ENCODE assay signal across 21 cellular contexts in genomic region chr14:37843969-37844607, GRCh38.
"Had no signal": no experiment of that assay in that cellular context is flagged by ENCODE, and none has a peak within 500 bp of the region (broad histone marks: within the 10 kb centered on the region; RNA-seq: fewer than 3 reads in every experiment).

No MANE protein-coding gene starts in this region.

- H3K27me3 Mint-ChIP-seq: effector memory CD8-positive, alpha-beta T cell had no signal

- DNase-seq: effector memory CD8-positive, alpha-beta T cell; immature natural killer cell; kidney; left colon; left ventricle myocardium superior; naive thymus-derived CD8-positive, alpha-beta T cell; psoas muscle; sigmoid colon; stimulated activated CD4-positive, alpha-beta T cell treated with anti-CD3 and anti-CD28 coated beads, Interleukin-2, amount 100 ng/mL, for 24 hours; stimulated activated CD4-positive, alpha-beta T cell treated with anti-CD3 and anti-CD28 coated beads, Interleukin-4, amount 100 ng/mL, for 4 hours; stimulated activated naive CD4-positive, alpha-beta T cell; stomach; substantia nigra; transverse colon had no signal

- H3K36me3 Mint-ChIP-seq: immature natural killer cell had no signal

- FAIRE-seq: kidney had no signal

- H3K4me1 Mint-ChIP-seq: immature natural killer cell; naive thymus-derived CD8-positive, alpha-beta T cell had no signal

- H3K4me3 ChIP-seq: esophagus muscularis mucosa, gastroesophageal sphincter, lung, psoas muscle, sigmoid colon, skin epidermis, stomach, thoracic aorta, transverse colon had no signal

- H3K4me3 Mint-ChIP-seq: effector memory CD8-positive, alpha-beta T cell; immature natural killer cell; naive thymus-derived CD8-positive, alpha-beta T cell had no signal

- H3K9me3 ChIP-seq: esophagus muscularis mucosa, neutrophil, psoas muscle, sigmoid colon, stomach, thoracic aorta, transverse colon had no signal

- H3K27ac Mint-ChIP-seq: effector memory CD8-positive, alpha-beta T cell; immature natural killer cell; naive thymus-derived CD8-positive, alpha-beta T cell had no signal

- ATAC-seq: effector memory CD8-positive, alpha-beta T cell; gastroesophageal sphincter; left colon; left ventricle myocardium superior; naive thymus-derived CD8-positive, alpha-beta T cell; psoas muscle had no signal

- H3K27me3 ChIP-seq: esophagus muscularis mucosa, gastroesophageal sphincter, neutrophil, sigmoid colon, stomach, transverse colon had no signal

- H3K27ac ChIP-seq: epithelial cell of prostate, esophagus muscularis mucosa, gastroesophageal sphincter, neutrophil, psoas muscle, sigmoid colon, skin epidermis, stomach, thoracic aorta, transverse colon had no signal

- H3K4me1 ChIP-seq: esophagus muscularis mucosa, gastroesophageal sphincter, psoas muscle, sigmoid colon, stomach, transverse colon had no signal

- H3K36me3 ChIP-seq: esophagus muscularis mucosa, gastroesophageal sphincter, neutrophil, sigmoid colon, stomach, thoracic aorta, transverse colon had no signal
